ENCODE assay signal across 12 cellular contexts in genomic region chr2:58350484-58350883, GRCh38.
DNase-seq lines count a peak whose midpoint lies in the region; ATAC-seq and TF ChIP-seq lines count a peak whose summit lies in the region.
"Had no signal": no experiment of that assay in that cellular context is flagged by ENCODE, and none has a peak within 500 bp of the region (broad histone marks: within the 10 kb centered on the region; RNA-seq: fewer than 3 reads in every experiment).

No MANE protein-coding gene starts in this region.

- H3K27me3 ChIP-seq in body of pancreas = no peaks in the 10 kb centered on the region
- no peaks in the 10 kb centered on the region for H3K27me3 ChIP-seq in right lobe of liver

- ATAC-seq in GM18499 (IDR thresholded peaks at IDR 0.05; ENCODE audit: insufficient read depth, unreplicated experiment) (peak; percentile 96), GM19452 (IDR thresholded peaks at IDR 0.05; ENCODE audit: unreplicated experiment) (peak; percentile 73), HG02885 (IDR thresholded peaks at IDR 0.05; ENCODE audit: poor library complexity, unreplicated experiment) (peak; percentile 97), body of pancreas (no peak), right lobe of liver (no peak)

- no peaks in the 10 kb centered on the region for H3K4me1 ChIP-seq in body of pancreas
- H3K4me1 ChIP-seq in right lobe of liver = no peaks in the 10 kb centered on the region

- H3K27ac ChIP-seq in body of pancreas (no peak overlapping the region), right lobe of liver (no peak overlapping the region)
- H3K27ac ChIP-seq: C4-2B, epithelial cell of prostate, skin epidermis had no signal

- no peak overlapping the region for H3K4me3 ChIP-seq in Jurkat, Clone E6-1 (ENCODE audit: low read length)
- H3K4me3 ChIP-seq in body of pancreas = no peak overlapping the region
- H3K4me3 ChIP-seq in right lobe of liver = no peak overlapping the region
- H3K4me3 ChIP-seq: skin epidermis had no signal

- TF ChIP-seq CTCF in body of pancreas (IDR thresholded peaks at IDR 0.05) (no peak), right lobe of liver (IDR thresholded peaks at IDR 0.05) (no peak)

- H3K9me3 ChIP-seq in body of pancreas (no peaks in the 10 kb centered on the region), right lobe of liver (no peaks in the 10 kb centered on the region)

- WGBS in body of pancreas, 2 donors = 74 to 80% methylated on average over 2 of the region's 2 CpGs
- 61% methylated on average over 2 of the region's 2 CpGs for WGBS in right lobe of liver (ENCODE audit: insufficient coverage, low coverage, low lambda C conversion rate, missing lambda C conversion rate)

- intact Hi-C loops in body of pancreas (cut with DNase I) (no loop called here), right lobe of liver (cut with DNase I) (no loop called here)

- TF ChIP-seq POLR2A in body of pancreas (IDR thresholded peaks at IDR 0.05) (no peak), right lobe of liver (IDR thresholded peaks at IDR 0.05) (no peak)

- H3K36me3 ChIP-seq in body of pancreas (replicated peaks in 1 of 2; ENCODE audit: insufficient read depth in 1 of 2, low read depth in 2 of 2) = no peaks in the 10 kb centered on the region
- H3K36me3 ChIP-seq in right lobe of liver = no peaks in the 10 kb centered on the region

- DNase-seq in Jurkat, Clone E6-1 (ENCODE audit: low read depth, low spot score) = peak; percentile 45
- DNase-seq in stimulated activated CD4-positive, alpha-beta T cell treated with anti-CD3 and anti-CD28 coated beads, Interleukin-12 subunit alpha, Interleukin-12 subunit beta, amount 100 ng/mL, for 4 hours = no peak
- no peak for DNase-seq in body of pancreas
- no peak for DNase-seq in right lobe of liver
- DNase-seq in stimulated activated CD4-positive, alpha-beta T cell treated with anti-CD3 and anti-CD28 coated beads, Interleukin-15, amount 100 ng/mL, for 24 hours = no peak
- DNase-seq: NCI-H2171 had no signal

Comparison
In these comparisons a context has a peak if more than half of its experiments do, and no peak if none do; other contexts are left out.
1. ATAC-seq: peak in GM18499 (single experiment), GM19452 (single experiment) and HG02885 (single experiment); none in body of pancreas (single experiment) and right lobe of liver (0 of 4).